In the genomic region with DNA sequence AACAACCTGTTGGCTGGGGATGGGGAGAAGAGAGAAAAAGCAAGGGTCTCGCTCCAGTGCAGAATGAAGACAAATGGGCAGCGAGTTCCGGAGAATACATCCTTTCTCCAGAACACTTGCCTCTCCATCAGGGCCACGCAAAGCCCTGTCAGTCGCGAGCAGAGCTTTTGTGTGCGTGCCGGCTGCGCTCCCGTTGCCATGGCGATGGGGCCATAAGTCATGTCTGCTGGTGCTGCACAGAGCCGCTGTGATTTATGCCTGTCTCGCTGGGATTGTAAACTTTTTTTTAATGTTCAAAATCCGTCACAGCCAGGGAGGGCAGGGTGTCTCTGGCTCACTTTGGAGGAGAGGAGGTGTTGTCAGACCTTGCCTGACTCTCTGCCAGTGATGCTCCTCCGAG, we compare ENCODE assay signal across 12 cellular contexts.
A peak's percentile ranks its signal among the peaks of the same experiment; 100 is the strongest.
DNase-seq lines count a peak whose midpoint lies in the region; ATAC-seq and TF ChIP-seq lines count a peak whose summit lies in the region.
"Had no signal": no experiment of that assay in that cellular context is flagged by ENCODE, and none has a peak within 500 bp of the region (broad histone marks: within the 10 kb centered on the region; RNA-seq: fewer than 3 reads in every experiment).

No MANE protein-coding gene starts in this region.

- H3K27me3 Mint-ChIP-seq in CD8-positive, alpha-beta T cell (ENCODE audit: low read depth), result peaks cover 14% of the 10 kb centered on the region

- no peaks in the 10 kb centered on the region for H3K27me3 ChIP-seq in BLaER1
- H3K27me3 ChIP-seq in CD8-positive, alpha-beta T cell (ENCODE audit: insufficient read depth, low read length), result no peaks in the 10 kb centered on the region
- H3K27me3 ChIP-seq: SJSA1, transverse colon had no signal

- peaks cover 4% of the 10 kb centered on the region for H3K9me3 Mint-ChIP-seq in CD8-positive, alpha-beta T cell

- H4K20me1 ChIP-seq in BLaER1, result no peaks in the 10 kb centered on the region

- POLR2A ChIA-PET in CD8-positive, alpha-beta T cell (lab: Charles Lee), result no interaction called here

- H3K4me3 ChIP-seq in BLaER1, result no peak overlapping the region
- H3K4me3 ChIP-seq in CD8-positive, alpha-beta T cell (ENCODE audit: low read depth, low read length), result no peak overlapping the region
- H3K4me3 ChIP-seq: SJSA1, transverse colon had no signal

- H3K27ac ChIP-seq in BLaER1, result no peak overlapping the region
- no peak overlapping the region for H3K27ac ChIP-seq in CD8-positive, alpha-beta T cell (ENCODE audit: low read depth, low read length)
- H3K27ac ChIP-seq: SJSA1, transverse colon had no signal

- H3K9me3 ChIP-seq in BLaER1, result peaks cover 10% of the 10 kb centered on the region; the same call in 1 of the 2 replicates
- H3K9me3 ChIP-seq in CD8-positive, alpha-beta T cell (ENCODE audit: low read length), result no peaks in the 10 kb centered on the region
- H3K9me3 ChIP-seq: SJSA1, transverse colon had no signal

- CTCF ChIA-PET in CD8-positive, alpha-beta T cell (lab: Charles Lee), result no interaction called here

- no peak for TF ChIP-seq CTCF in CD8-positive, alpha-beta T cell (IDR thresholded peaks at IDR 0.05)

- peak; percentile 70 for ATAC-seq in GM21360 (IDR thresholded peaks at IDR 0.05; ENCODE audit: unreplicated experiment)
- no peak for ATAC-seq in CD8-positive, alpha-beta T cell

- H3K36me3 Mint-ChIP-seq in CD8-positive, alpha-beta T cell, result no peaks in the 10 kb centered on the region

- DNase-seq in NCI-H69 (lab: John Stamatoyannopoulos, UW), result peak; percentile 88
- peak; percentile 9 for DNase-seq in inferior parietal cortex (ENCODE audit: extremely low spot score)
- no peak for DNase-seq in effector CD4-positive, alpha-beta T cell
- DNase-seq in cardiac septum (ENCODE audit: low spot score), result no peak
- no peak for DNase-seq in CD8-positive, alpha-beta T cell
- DNase-seq in Kasumi-1 (lab: John Stamatoyannopoulos, UW), result no peak
- DNase-seq: amniotic stem cell, kidney glomerular epithelial cell, transverse colon had no signal

- H3K4me2 ChIP-seq in BLaER1, result peak overlapping the region; percentile 68

- H3K27ac Mint-ChIP-seq in CD8-positive, alpha-beta T cell, result no peak overlapping the region

- intact Hi-C loops in cardiac septum (cut with DNase I), result no loop called here
- intact Hi-C loops in CD8-positive, alpha-beta T cell (cut with DNase I, micrococcal nuclease), result no loop called here

- H3K9ac ChIP-seq in BLaER1, result no peak overlapping the region

- H3K4me1 ChIP-seq in BLaER1, result peaks cover 41% of the 10 kb centered on the region
- H3K4me1 ChIP-seq in CD8-positive, alpha-beta T cell (ENCODE audit: insufficient read depth, low read length), result no peaks in the 10 kb centered on the region
- H3K4me1 ChIP-seq: transverse colon had no signal

- no peaks in the 10 kb centered on the region for H3K4me1 Mint-ChIP-seq in CD8-positive, alpha-beta T cell (ENCODE audit: low read depth)

- H3K36me3 ChIP-seq in BLaER1, result no peaks in the 10 kb centered on the region
- no peaks in the 10 kb centered on the region for H3K36me3 ChIP-seq in CD8-positive, alpha-beta T cell (ENCODE audit: insufficient read depth, low read length)
- H3K36me3 ChIP-seq: SJSA1, transverse colon had no signal

- no peak overlapping the region for H3K4me3 Mint-ChIP-seq in CD8-positive, alpha-beta T cell

Comparison
In these comparisons a context has a peak if more than half of its experiments do, and no peak if none do; other contexts are left out.
1. DNase-seq: peak in NCI-H69 (single experiment) and inferior parietal cortex (single experiment); none in effector CD4-positive, alpha-beta T cell (single experiment), cardiac septum (single experiment), CD8-positive, alpha-beta T cell (0 of 7) and Kasumi-1 (0 of 2).